Comparison of ENCODE assay signal across 2 cellular contexts in genomic region chr2:231667096-231667427, GRCh38.
TF ChIP-seq lines count a peak whose summit lies in the region.

No MANE protein-coding gene starts in this region.

TF ChIP-seq in SK-N-SH, 30 proteins besides CTCF, POLR2A, EP300 and RAD21 (continued from another document):
- no peak for TF ChIP-seq ZBTB33 (IDR thresholded peaks at IDR 0.05; ENCODE audit: borderline replicate concordance, low read depth)
- no peak for TF ChIP-seq TEAD4 (IDR thresholded peaks at IDR 0.05; ENCODE audit: borderline replicate concordance, insufficient read depth)
- no peak for TF ChIP-seq RXRA (IDR thresholded peaks at IDR 0.05; ENCODE audit: borderline replicate concordance, low read depth)
- no peak for TF ChIP-seq USF2 (IDR thresholded peaks at IDR 0.05; ENCODE audit: borderline replicate concordance, low read depth, low read length)
- no peak for TF ChIP-seq ELF1 (IDR thresholded peaks at IDR 0.05)
- TF ChIP-seq EZH2phosphoT487 (IDR thresholded peaks at IDR 0.05; ENCODE audit: borderline replicate concordance, low read depth), result no peak
- TF ChIP-seq NFIC (IDR thresholded peaks at IDR 0.05; ENCODE audit: borderline replicate concordance), result no peak
- no peak for TF ChIP-seq GATA2 (CRISPR knock-in tag; IDR thresholded peaks at IDR 0.05)
- no peak for TF ChIP-seq SMC3 (IDR thresholded peaks at IDR 0.05; ENCODE audit: low read depth, low read length)
- no peak for TF ChIP-seq MAX (IDR thresholded peaks at IDR 0.05; ENCODE audit: low read depth)
- no peak for TF ChIP-seq FOXM1 (IDR thresholded peaks at IDR 0.05; ENCODE audit: low read depth)
- no peak for TF ChIP-seq MXI1 (IDR thresholded peaks at IDR 0.05; ENCODE audit: low read depth, low read length)

TF ChIP-seq in SK-N-SH treated with all-trans-retinoic acid at 6 μM for 48 hours, 23 proteins besides CTCF, POLR2A, EP300 and RAD21 (continued from another document):
- no peak for TF ChIP-seq TSHZ2 (CRISPR knock-in tag; IDR thresholded peaks at IDR 0.05)
- TF ChIP-seq CSRNP3 (CRISPR knock-in tag; IDR thresholded peaks at IDR 0.05), result no peak
- TF ChIP-seq OSR1 (CRISPR knock-in tag; IDR thresholded peaks at IDR 0.05), result no peak
- no peak for TF ChIP-seq BACH2 (CRISPR knock-in tag; IDR thresholded peaks at IDR 0.05; ENCODE audit: borderline replicate concordance)
- no peak for TF ChIP-seq SNAI2 (CRISPR knock-in tag; IDR thresholded peaks at IDR 0.05)
- TF ChIP-seq TCF4 (CRISPR knock-in tag; IDR thresholded peaks at IDR 0.05; ENCODE audit: borderline replicate concordance), result no peak
- TF ChIP-seq ARNTL (CRISPR knock-in tag; IDR thresholded peaks at IDR 0.05; ENCODE audit: borderline replicate concordance, low read depth), result no peak
- no peak for TF ChIP-seq PATZ1 (CRISPR knock-in tag; IDR thresholded peaks at IDR 0.05; ENCODE audit: borderline replicate concordance)
- TF ChIP-seq CSDC2 (CRISPR knock-in tag; IDR thresholded peaks at IDR 0.05), result no peak
- no peak for TF ChIP-seq ZC3H10 (CRISPR knock-in tag; IDR thresholded peaks at IDR 0.05)
